1 cellular context compared by ENCODE assay signal in genomic region chr19:6752257-6753177, GRCh38.
TF ChIP-seq lines count a peak whose summit lies in the region.

No MANE protein-coding gene starts in this region.

TF ChIP-seq in HepG2, 621 proteins besides CTCF, POLR2A, EP300 and RAD21 (continued from another document and continues in another):
- TF ChIP-seq AKNA (CRISPR knock-in tag; IDR thresholded peaks at IDR 0.05; ENCODE audit: borderline replicate concordance) (0 out of 2 replicates have a peak, but pooled peaks have one; percentile 32), MIXL1 (CRISPR knock-in tag; IDR thresholded peaks at IDR 0.05) (no peak), ZNF703 (CRISPR knock-in tag; IDR thresholded peaks at IDR 0.05; ENCODE audit: borderline replicate concordance) (no peak), SALL1 (CRISPR knock-in tag; IDR thresholded peaks at IDR 0.05) (peak; percentile 62; the same call in 1 of the 2 replicates), NFRKB (IDR thresholded peaks at IDR 0.05) (no peak), MBNL3 (CRISPR knock-in tag; conservative IDR thresholded peaks at IDR 0.05) (no peak), ASH2L (IDR thresholded peaks at IDR 0.05; ENCODE audit: insufficient read length, low read depth, low read length) (peak; percentile 77), HOXD1 (CRISPR knock-in tag; IDR thresholded peaks at IDR 0.05) (no peak), TGIF2 (CRISPR knock-in tag; IDR thresholded peaks at IDR 0.05) (no peak), HNRNPH1 (optimal IDR thresholded peaks at IDR 0.05; ENCODE audit: low read depth, low read length) (no peak), XRCC5 (optimal IDR thresholded peaks at IDR 0.05; ENCODE audit: low read length) (no peak), AGO1 (IDR thresholded peaks at IDR 0.05; ENCODE audit: low read depth, low read length, poor library complexity, severe bottlenecking) (peak; percentile 60), ZBTB8A (CRISPR knock-in tag; IDR thresholded peaks at IDR 0.05; ENCODE audit: borderline replicate concordance, low read depth) (no peak), BCL3 (CRISPR knock-in tag; IDR thresholded peaks at IDR 0.05) (peak; percentile 76), FOXK1 (CRISPR knock-in tag; IDR thresholded peaks at IDR 0.05; ENCODE audit: borderline replicate concordance, low read depth) (no peak), POGZ (CRISPR knock-in tag; IDR thresholded peaks at IDR 0.05) (peak; percentile 72; the same call in 1 of the 2 replicates), IRF1 (CRISPR knock-in tag; IDR thresholded peaks at IDR 0.05; ENCODE audit: low read depth) (no peak), DRAP1 (CRISPR knock-in tag; IDR thresholded peaks at IDR 0.05) (0 out of 2 replicates have a peak, but pooled peaks have one; percentile 42), PAXIP1 (CRISPR knock-in tag; conservative IDR thresholded peaks at IDR 0.05) (peak; percentile 91), MXD1 (CRISPR knock-in tag; IDR thresholded peaks at IDR 0.05) (peak; percentile 72; the same call in 1 of the 2 replicates), ZNF788 (CRISPR knock-in tag; IDR thresholded peaks at IDR 0.05; ENCODE audit: borderline replicate concordance) (no peak), MXD3 (CRISPR knock-in tag; IDR thresholded peaks at IDR 0.05) (no peak), BCLAF1 (IDR thresholded peaks at IDR 0.05) (no peak), DR1 (CRISPR knock-in tag; IDR thresholded peaks at IDR 0.05) (no peak; the same call in 1 of the 2 replicates), ADNP (CRISPR knock-in tag; IDR thresholded peaks at IDR 0.05) (no peak), NR2F1 (CRISPR knock-in tag; IDR thresholded peaks at IDR 0.05) (peak; percentile 20 to 49; a peak in 2 of 4 replicates), BHLHE40 (IDR thresholded peaks at IDR 0.05; ENCODE audit: low read length) (no peak; the same call in 1 of the 2 replicates), ZNF136 (CRISPR knock-in tag; IDR thresholded peaks at IDR 0.05; ENCODE audit: low read depth) (no peak), GZF1 (CRISPR knock-in tag; IDR thresholded peaks at IDR 0.05) (no peak), NCOR1 (IDR thresholded peaks at IDR 0.05; ENCODE audit: borderline replicate concordance, low read length) (peak; percentile 67; the same call in 1 of the 2 replicates), HMG20B (CRISPR knock-in tag; conservative IDR thresholded peaks at IDR 0.05) (peak; percentile 75), ZNF563 (CRISPR knock-in tag; IDR thresholded peaks at IDR 0.05) (no peak; the same call in 1 of the 2 replicates), ESRRA (CRISPR knock-in tag; IDR thresholded peaks at IDR 0.05; ENCODE audit: low read depth) (no peak; the same call in 1 of the 2 replicates), TP53 (CRISPR knock-in tag; conservative IDR thresholded peaks at IDR 0.05) (no peak), POLR2G (IDR thresholded peaks at IDR 0.05; ENCODE audit: low read depth, low read length) (peak; percentile 77), CERS6 (CRISPR knock-in tag; IDR thresholded peaks at IDR 0.05) (no peak), SRSF1 (optimal IDR thresholded peaks at IDR 0.05; ENCODE audit: low read depth, low read length) (peak; percentile 60), EHMT2 (IDR thresholded peaks at IDR 0.05; ENCODE audit: borderline replicate concordance, low read depth, low read length) (no peak), RFXAP (CRISPR knock-in tag; IDR thresholded peaks at IDR 0.05; ENCODE audit: borderline replicate concordance) (no peak), TRIM24 (CRISPR knock-in tag; IDR thresholded peaks at IDR 0.05) (no peak), NFYB (CRISPR knock-in tag; IDR thresholded peaks at IDR 0.05) (no peak), MYPOP (CRISPR knock-in tag; IDR thresholded peaks at IDR 0.05) (no peak; the same call in 1 of the 2 replicates), ZNF580 (CRISPR knock-in tag; IDR thresholded peaks at IDR 0.05; ENCODE audit: borderline replicate concordance, low read depth) (peak; percentile 44; the same call in 1 of the 2 replicates)
